8 cellular contexts compared by ENCODE assay signal in genomic region chr15:41291065-41291631, GRCh38. TPM values are rescaled to one million over a fixed set of nuclear protein-coding genes. Genes with fewer than 3 reads are reported as not detected.
DNase-seq lines count a peak whose midpoint lies in the region; ATAC-seq and TF ChIP-seq lines count a peak whose summit lies in the region.

No MANE protein-coding gene starts in this region.

- H3K36me3 Mint-ChIP-seq in activated T-cell treated with anti-CD3 and anti-CD28 coated beads, Interleukin-2, amount 50 U/mL, for 72 hours (ENCODE audit: insufficient read depth in 2 of 2): peaks cover 6 to 22% of the 10 kb centered on the region in 2 donors
- H3K36me3 Mint-ChIP-seq in WTC11 (peaks cover 52% of the 10 kb centered on the region), type B pancreatic cell (peaks cover 35% of the 10 kb centered on the region), endodermal cell (ENCODE audit: low read depth) (peaks cover 67% of the 10 kb centered on the region)

- no peaks in the 10 kb centered on the region for H3K9me2 ChIP-seq in MM.1S (replicated peaks; ENCODE audit: insufficient read depth, low read length)

- H4K20me1 ChIP-seq in MM.1S (ENCODE audit: insufficient read depth, low read length): no peaks in the 10 kb centered on the region

- no peak for TF ChIP-seq EP300 in tibial nerve (IDR thresholded peaks at IDR 0.05)

- peaks cover 34% of the 10 kb centered on the region for H3K4me1 Mint-ChIP-seq in activated T-cell treated with anti-CD3 and anti-CD28 coated beads, Interleukin-2, amount 50 U/mL, for 72 hours (ENCODE audit: low read depth)
- H3K4me1 Mint-ChIP-seq in WTC11 (peaks cover 8% of the 10 kb centered on the region), type B pancreatic cell (ENCODE audit: unreplicated experiment) (no peaks in the 10 kb centered on the region), endodermal cell (peaks cover 5% of the 10 kb centered on the region)

- H3K9me3 Mint-ChIP-seq in activated T-cell treated with anti-CD3 and anti-CD28 coated beads, Interleukin-2, amount 50 U/mL, for 72 hours: no peaks in the 10 kb centered on the region
- H3K9me3 Mint-ChIP-seq in WTC11 (no peaks in the 10 kb centered on the region), type B pancreatic cell (no peaks in the 10 kb centered on the region), endodermal cell (no peaks in the 10 kb centered on the region)

- no peak for DNase-seq in activated T-cell treated with anti-CD3 and anti-CD28 coated beads, Interleukin-2, amount 50 U/mL, for 72 hours
- DNase-seq in activated T-cell treated with anti-CD3 and anti-CD28 coated beads for 4 hours (no peak), WTC11 (ENCODE audit: low spot score) (no peak), type B pancreatic cell (ENCODE audit: extremely low spot score, unreplicated experiment) (peak; percentile 20), tibial nerve (ENCODE audit: low spot score in 2 of 2) (no peak), endodermal cell (no peak), MM.1S (no peak)

- no peaks in the 10 kb centered on the region for H3F3A ChIP-seq in MM.1S (ENCODE audit: insufficient read depth, low read length)

- no peak overlapping the region for H2AFZ ChIP-seq in MM.1S (ENCODE audit: low read length)

- POLR2A ChIA-PET in WTC11 (lab: Charles Lee): no interaction called here

- no peak for TF ChIP-seq POLR2A in tibial nerve (IDR thresholded peaks at IDR 0.05)

- ATAC-seq in activated T-cell treated with anti-CD3 and anti-CD28 coated beads, Interleukin-2, amount 50 U/mL, for 72 hours (replicated peaks in 1 of 2): peak; percentile 39 to 66
- peak; percentile 87 for ATAC-seq in HG02981 (IDR thresholded peaks at IDR 0.05; ENCODE audit: unreplicated experiment)
- ATAC-seq in WTC11: no peak

- 86 to 88% methylated on average over 9 of the region's 9 CpGs for WGBS in tibial nerve, 2 donors
- WGBS in endodermal cell (ENCODE audit: insufficient coverage in 1 of 2, insufficient read length in 1 of 2), 2 experiments: 91 to 96% methylated on average over 4 to 9 of the region's 9 CpGs

- CTCF ChIA-PET in WTC11 (lab: Charles Lee): interaction anchor here (0.7 kb wide), 1 partner anchor 284 kb away, joined by 3 read pairs; no protein-coding TSS in a partner anchor

- no peak overlapping the region for H3K4me3 Mint-ChIP-seq in activated T-cell treated with anti-CD3 and anti-CD28 coated beads, Interleukin-2, amount 50 U/mL, for 72 hours
- H3K4me3 Mint-ChIP-seq in WTC11 (no peak overlapping the region), type B pancreatic cell (no peak overlapping the region), endodermal cell (no peak overlapping the region)

- peaks cover 26% of the 10 kb centered on the region for H3K79me2 ChIP-seq in MM.1S (ENCODE audit: low read length)

- no peaks in the 10 kb centered on the region for H3K27me3 ChIP-seq in tibial nerve
- no peaks in the 10 kb centered on the region for H3K27me3 ChIP-seq in endodermal cell (ENCODE audit: control insufficient read depth, insufficient read depth, low read length, poor library complexity, severe bottlenecking)
- no peaks in the 10 kb centered on the region for H3K27me3 ChIP-seq in MM.1S (replicated peaks; ENCODE audit: insufficient read depth, low read length)

- H3K9ac ChIP-seq in endodermal cell (ENCODE audit: extremely low read depth, low read length, poor library complexity, severe bottlenecking) (no peak overlapping the region), MM.1S (ENCODE audit: low read length) (no peak overlapping the region)

- no peak overlapping the region for H3K4me2 ChIP-seq in MM.1S (ENCODE audit: low read depth, low read length)

- H3K36me3 ChIP-seq in tibial nerve (peaks cover 3 to 85% (median 5%) of the 10 kb centered on the region in 3 donors), endodermal cell (ENCODE audit: control insufficient read depth, insufficient read depth, low read length) (peaks cover 66% of the 10 kb centered on the region), MM.1S (replicated peaks; ENCODE audit: insufficient read depth, low read length) (peaks cover 20% of the 10 kb centered on the region)

- H3K27ac Mint-ChIP-seq in activated T-cell treated with anti-CD3 and anti-CD28 coated beads, Interleukin-2, amount 50 U/mL, for 72 hours: peak overlapping the region; percentile 33
- H3K27ac Mint-ChIP-seq in WTC11 (no peak overlapping the region), type B pancreatic cell (no peak overlapping the region), endodermal cell (no peak overlapping the region)

- TF ChIP-seq CTCF in WTC11 (IDR thresholded peaks at IDR 0.05) (no peak), type B pancreatic cell (conservative IDR thresholded peaks at IDR 0.05) (no peak), tibial nerve (IDR thresholded peaks at IDR 0.05) (no peak), endodermal cell (conservative IDR thresholded peaks at IDR 0.05) (no peak), MM.1S (IDR thresholded peaks at IDR 0.05; ENCODE audit: low read length) (no peak)

- no peaks in the 10 kb centered on the region for H3K27me3 Mint-ChIP-seq in activated T-cell treated with anti-CD3 and anti-CD28 coated beads, Interleukin-2, amount 50 U/mL, for 72 hours (ENCODE audit: low read depth)
- no peaks in the 10 kb centered on the region for H3K27me3 Mint-ChIP-seq in WTC11 (ENCODE audit: low read depth)
- H3K27me3 Mint-ChIP-seq in type B pancreatic cell: no peaks in the 10 kb centered on the region
- H3K27me3 Mint-ChIP-seq in endodermal cell (ENCODE audit: insufficient read depth): no peaks in the 10 kb centered on the region

- no peaks in the 10 kb centered on the region for H3K9me3 ChIP-seq in tibial nerve
- H3K9me3 ChIP-seq in endodermal cell (ENCODE audit: control insufficient read depth, low read length): peaks cover 6% of the 10 kb centered on the region
- H3K9me3 ChIP-seq in MM.1S (replicated peaks; ENCODE audit: insufficient read depth, low read length): no peaks in the 10 kb centered on the region

- H3K4me1 ChIP-seq in tibial nerve (peaks cover 0 to 19% (median 4%) of the 10 kb centered on the region in 4 donors), endodermal cell (ENCODE audit: control insufficient read depth, insufficient read depth, low read length) (no peaks in the 10 kb centered on the region), MM.1S (ENCODE audit: low read length) (no peaks in the 10 kb centered on the region; the same call in 1 of the 2 replicates)

- H3K27ac ChIP-seq in tibial nerve: peak overlapping the region in 2 of 4 donors; percentile 28 to 42
- no peak overlapping the region for H3K27ac ChIP-seq in endodermal cell (ENCODE audit: low read depth, low read length)
- no peak overlapping the region for H3K27ac ChIP-seq in MM.1S (ENCODE audit: low read length)

- H3K4me3 ChIP-seq in tibial nerve (no peak overlapping the region), endodermal cell (ENCODE audit: low read length) (no peak overlapping the region), MM.1S (ENCODE audit: low read length) (no peak overlapping the region)

TF ChIP-seq in WTC11, 78 proteins besides CTCF, POLR2A, EP300 and RAD21:
- TF ChIP-seq ZNF121 (CRISPR knock-in tag; IDR thresholded peaks at IDR 0.05): peak; percentile 67; the same call in 1 of the 2 replicates
- TF ChIP-seq, protein P1, sequence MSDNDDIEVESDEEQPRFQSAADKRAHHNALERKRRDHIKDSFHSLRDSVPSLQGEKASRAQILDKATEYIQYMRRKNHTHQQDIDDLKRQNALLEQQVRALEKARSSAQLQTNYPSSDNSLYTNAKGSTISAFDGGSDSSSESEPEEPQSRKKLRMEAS (CRISPR knock-in tag; IDR thresholded peaks at IDR 0.05): no peak
TF ChIP-seq in WTC11: peak in this region for 1.

RNA-seq across cellular contexts. Expression of gene OIP5, which starts 41.2 kb away (rescaled TPM):
- total RNA-seq in activated T-cell treated with anti-CD3 and anti-CD28 coated beads, Interleukin-2, amount 50 U/mL, for 72 hours: 10 to 100 TPM; 15.3 TPM
- total RNA-seq in WTC11 (2021): 28.9 to 33.7 TPM (median 30.4 TPM) in 3 replicates
- total RNA-seq in type B pancreatic cell (ENCODE audit: low replicate concordance): 7.3 and 15.8 TPM in 2 replicates
- total RNA-seq in tibial nerve: 1 to 10 TPM in 3 of 4 donors, not detected in 1; 1.2 to 2.7 (median 1.7) TPM
- 10 to 100 TPM; 18.9 to 22.9 TPM for total RNA-seq in endodermal cell
- polyA plus RNA-seq in endodermal cell (2013, experiment 1 of 2): 36.1 TPM
- 38.6 TPM for polyA plus RNA-seq in endodermal cell (2013, experiment 2 of 2)

RNA-seq across cellular contexts. Expression of gene NUSAP1, which starts 41.5 kb away (rescaled TPM):
- 100 to 1,000 TPM; 179 to 184 TPM for total RNA-seq in activated T-cell treated with anti-CD3 and anti-CD28 coated beads, Interleukin-2, amount 50 U/mL, for 72 hours
- total RNA-seq in WTC11 (2021): 129 to 138 TPM (median 135 TPM) in 3 replicates
- total RNA-seq in type B pancreatic cell (ENCODE audit: low replicate concordance): 38.8 and 113 TPM in 2 replicates
- 10 to 100 TPM in 1 of 4 donors, 1 to 10 TPM in 2, under 1 TPM in 1; 0.39 to 21.0 (median 2.5) TPM for total RNA-seq in tibial nerve
- 100 to 1,000 TPM; 118 to 185 TPM for total RNA-seq in endodermal cell
- 161 TPM for polyA plus RNA-seq in endodermal cell (2013, experiment 1 of 2)
- polyA plus RNA-seq in endodermal cell (2013, experiment 2 of 2): 159 TPM
